Comparison of ENCODE assay signal across 1 cellular context in the genomic region with DNA sequence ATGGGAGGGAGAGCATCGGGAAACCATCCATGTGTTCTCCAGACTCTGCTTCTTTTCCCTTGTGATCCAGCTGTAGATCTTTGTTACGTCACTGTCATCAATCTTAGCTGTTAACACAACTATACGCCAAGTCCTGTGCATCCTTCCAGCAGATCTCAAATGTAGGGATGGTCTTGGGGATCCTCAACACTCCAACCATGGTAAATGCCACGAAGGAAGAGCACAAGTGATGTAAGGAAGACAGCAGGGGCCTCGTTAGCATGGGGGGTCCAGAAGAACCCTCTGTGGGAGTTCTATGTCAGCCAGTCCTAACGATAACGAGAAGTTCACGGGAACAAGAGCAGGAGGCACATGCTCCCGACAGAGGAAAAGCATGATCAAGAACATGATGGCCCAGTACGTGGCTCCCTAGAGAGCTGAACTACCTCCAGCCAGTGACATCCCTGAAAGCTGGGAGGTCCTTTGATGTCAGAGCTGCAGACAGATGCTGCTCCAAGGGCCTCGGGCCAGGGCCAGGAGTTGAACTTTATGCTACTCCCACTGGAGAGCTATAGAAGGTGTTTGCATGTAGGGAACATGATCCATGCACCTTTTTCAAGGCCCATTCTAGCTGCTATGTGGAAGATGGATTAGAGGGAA.
TF ChIP-seq lines count a peak whose summit lies in the region.

No MANE protein-coding gene starts in this region.

TF ChIP-seq in HepG2, 621 proteins besides CTCF, POLR2A, EP300 and RAD21 (continued from another document and continues in another):
- TF ChIP-seq, protein P1, sequence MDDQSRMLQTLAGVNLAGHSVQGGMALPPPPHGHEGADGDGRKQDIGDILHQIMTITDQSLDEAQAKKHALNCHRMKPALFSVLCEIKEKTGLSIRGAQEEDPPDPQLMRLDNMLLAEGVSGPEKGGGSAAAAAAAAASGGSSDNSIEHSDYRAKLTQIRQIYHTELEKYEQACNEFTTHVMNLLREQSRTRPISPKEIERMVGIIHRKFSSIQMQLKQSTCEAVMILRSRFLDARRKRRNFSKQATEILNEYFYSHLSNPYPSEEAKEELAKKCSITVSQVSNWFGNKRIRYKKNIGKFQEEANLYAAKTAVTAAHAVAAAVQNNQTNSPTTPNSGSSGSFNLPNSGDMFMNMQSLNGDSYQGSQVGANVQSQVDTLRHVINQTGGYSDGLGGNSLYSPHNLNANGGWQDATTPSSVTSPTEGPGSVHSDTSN (CRISPR knock-in tag; IDR thresholded peaks at IDR 0.05; ENCODE audit: borderline replicate concordance), result no peak
- peak; percentile 79 for TF ChIP-seq RARA (CRISPR knock-in tag; IDR thresholded peaks at IDR 0.05)
- TF ChIP-seq JUNB (CRISPR knock-in tag; IDR thresholded peaks at IDR 0.05; ENCODE audit: borderline replicate concordance), result no peak
- peak; percentile 45; the same call in 1 of the 2 replicates for TF ChIP-seq ZNF121 (CRISPR knock-in tag; IDR thresholded peaks at IDR 0.05)
- 0 out of 2 replicates have a peak, but pooled peaks have one; percentile 21 for TF ChIP-seq ZNF274 (CRISPR knock-in tag; IDR thresholded peaks at IDR 0.05)
- no peak for TF ChIP-seq ZNF3 (CRISPR knock-in tag; IDR thresholded peaks at IDR 0.05)
- TF ChIP-seq NR2C2 (CRISPR knock-in tag; IDR thresholded peaks at IDR 0.05; ENCODE audit: borderline replicate concordance), result no peak
- 0 out of 2 replicates have a peak, but pooled peaks have one; percentile 31 for TF ChIP-seq ZNF616 (CRISPR knock-in tag; IDR thresholded peaks at IDR 0.05; ENCODE audit: low read depth)
- TF ChIP-seq SMC3 (IDR thresholded peaks at IDR 0.05; ENCODE audit: low read length), result peak; percentile 1; the same call in 1 of the 2 replicates
- TF ChIP-seq ERF (CRISPR knock-in tag; IDR thresholded peaks at IDR 0.05), result peak; percentile 52; the same call in 1 of the 2 replicates
- no peak for TF ChIP-seq ZNF432 (CRISPR knock-in tag; IDR thresholded peaks at IDR 0.05; ENCODE audit: borderline replicate concordance)
- TF ChIP-seq CBFB (CRISPR knock-in tag; IDR thresholded peaks at IDR 0.05), result no peak
- 0 out of 2 replicates have a peak, but pooled peaks have one; percentile 44 for TF ChIP-seq KMT2A (CRISPR knock-in tag; IDR thresholded peaks at IDR 0.05)
- no peak for TF ChIP-seq ZSCAN21 (CRISPR knock-in tag; IDR thresholded peaks at IDR 0.05; ENCODE audit: borderline replicate concordance)
- TF ChIP-seq NCOR1 (IDR thresholded peaks at IDR 0.05; ENCODE audit: borderline replicate concordance, low read length), result peak; percentile 40; the same call in 1 of the 2 replicates
- TF ChIP-seq, protein P2, sequence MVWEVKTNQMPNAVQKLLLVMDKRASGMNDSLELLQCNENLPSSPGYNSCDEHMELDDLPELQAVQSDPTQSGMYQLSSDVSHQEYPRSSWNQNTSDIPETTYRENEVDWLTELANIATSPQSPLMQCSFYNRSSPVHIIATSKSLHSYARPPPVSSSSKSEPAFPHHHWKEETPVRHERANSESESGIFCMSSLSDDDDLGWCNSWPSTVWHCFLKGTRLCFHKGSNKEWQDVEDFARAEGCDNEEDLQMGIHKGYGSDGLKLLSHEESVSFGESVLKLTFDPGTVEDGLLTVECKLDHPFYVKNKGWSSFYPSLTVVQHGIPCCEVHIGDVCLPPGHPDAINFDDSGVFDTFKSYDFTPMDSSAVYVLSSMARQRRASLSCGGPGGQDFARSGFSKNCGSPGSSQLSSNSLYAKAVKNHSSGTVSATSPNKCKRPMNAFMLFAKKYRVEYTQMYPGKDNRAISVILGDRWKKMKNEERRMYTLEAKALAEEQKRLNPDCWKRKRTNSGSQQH (CRISPR knock-in tag; IDR thresholded peaks at IDR 0.05; ENCODE audit: low read depth), result 0 out of 2 replicates have a peak, but pooled peaks have one; percentile 51
- TF ChIP-seq ZBTB38 (CRISPR knock-in tag; IDR thresholded peaks at IDR 0.05), result peak; percentile 80
- TF ChIP-seq ZNF484 (CRISPR knock-in tag; IDR thresholded peaks at IDR 0.05; ENCODE audit: borderline replicate concordance, low read depth), result no peak
- no peak for TF ChIP-seq ZKSCAN1 (IDR thresholded peaks at IDR 0.05; ENCODE audit: low read length)
- TF ChIP-seq, protein P3, sequence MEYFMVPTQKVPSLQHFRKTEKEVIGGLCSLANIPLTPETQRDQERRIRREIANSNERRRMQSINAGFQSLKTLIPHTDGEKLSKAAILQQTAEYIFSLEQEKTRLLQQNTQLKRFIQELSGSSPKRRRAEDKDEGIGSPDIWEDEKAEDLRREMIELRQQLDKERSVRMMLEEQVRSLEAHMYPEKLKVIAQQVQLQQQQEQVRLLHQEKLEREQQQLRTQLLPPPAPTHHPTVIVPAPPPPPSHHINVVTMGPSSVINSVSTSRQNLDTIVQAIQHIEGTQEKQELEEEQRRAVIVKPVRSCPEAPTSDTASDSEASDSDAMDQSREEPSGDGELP (IDR thresholded peaks at IDR 0.05; ENCODE audit: borderline replicate concordance, low read depth), result peak; percentile 57; the same call in 1 of the 2 replicates
- TF ChIP-seq POLR2AphosphoS5 (IDR thresholded peaks at IDR 0.05; ENCODE audit: low read depth, low read length), result no peak
- TF ChIP-seq, protein P4, sequence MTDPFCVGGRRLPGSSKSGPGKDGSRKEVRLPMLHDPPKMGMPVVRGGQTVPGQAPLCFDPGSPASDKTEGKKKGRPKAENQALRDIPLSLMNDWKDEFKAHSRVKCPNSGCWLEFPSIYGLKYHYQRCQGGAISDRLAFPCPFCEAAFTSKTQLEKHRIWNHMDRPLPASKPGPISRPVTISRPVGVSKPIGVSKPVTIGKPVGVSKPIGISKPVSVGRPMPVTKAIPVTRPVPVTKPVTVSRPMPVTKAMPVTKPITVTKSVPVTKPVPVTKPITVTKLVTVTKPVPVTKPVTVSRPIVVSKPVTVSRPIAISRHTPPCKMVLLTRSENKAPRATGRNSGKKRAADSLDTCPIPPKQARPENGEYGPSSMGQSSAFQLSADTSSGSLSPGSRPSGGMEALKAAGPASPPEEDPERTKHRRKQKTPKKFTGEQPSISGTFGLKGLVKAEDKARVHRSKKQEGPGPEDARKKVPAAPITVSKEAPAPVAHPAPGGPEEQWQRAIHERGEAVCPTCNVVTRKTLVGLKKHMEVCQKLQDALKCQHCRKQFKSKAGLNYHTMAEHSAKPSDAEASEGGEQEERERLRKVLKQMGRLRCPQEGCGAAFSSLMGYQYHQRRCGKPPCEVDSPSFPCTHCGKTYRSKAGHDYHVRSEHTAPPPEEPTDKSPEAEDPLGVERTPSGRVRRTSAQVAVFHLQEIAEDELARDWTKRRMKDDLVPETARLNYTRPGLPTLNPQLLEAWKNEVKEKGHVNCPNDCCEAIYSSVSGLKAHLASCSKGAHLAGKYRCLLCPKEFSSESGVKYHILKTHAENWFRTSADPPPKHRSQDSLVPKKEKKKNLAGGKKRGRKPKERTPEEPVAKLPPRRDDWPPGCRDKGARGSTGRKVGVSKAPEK (CRISPR knock-in tag; IDR thresholded peaks at IDR 0.05; ENCODE audit: borderline replicate concordance), result no peak
- no peak for TF ChIP-seq RFX1 (IDR thresholded peaks at IDR 0.05)
- TF ChIP-seq, protein P5, sequence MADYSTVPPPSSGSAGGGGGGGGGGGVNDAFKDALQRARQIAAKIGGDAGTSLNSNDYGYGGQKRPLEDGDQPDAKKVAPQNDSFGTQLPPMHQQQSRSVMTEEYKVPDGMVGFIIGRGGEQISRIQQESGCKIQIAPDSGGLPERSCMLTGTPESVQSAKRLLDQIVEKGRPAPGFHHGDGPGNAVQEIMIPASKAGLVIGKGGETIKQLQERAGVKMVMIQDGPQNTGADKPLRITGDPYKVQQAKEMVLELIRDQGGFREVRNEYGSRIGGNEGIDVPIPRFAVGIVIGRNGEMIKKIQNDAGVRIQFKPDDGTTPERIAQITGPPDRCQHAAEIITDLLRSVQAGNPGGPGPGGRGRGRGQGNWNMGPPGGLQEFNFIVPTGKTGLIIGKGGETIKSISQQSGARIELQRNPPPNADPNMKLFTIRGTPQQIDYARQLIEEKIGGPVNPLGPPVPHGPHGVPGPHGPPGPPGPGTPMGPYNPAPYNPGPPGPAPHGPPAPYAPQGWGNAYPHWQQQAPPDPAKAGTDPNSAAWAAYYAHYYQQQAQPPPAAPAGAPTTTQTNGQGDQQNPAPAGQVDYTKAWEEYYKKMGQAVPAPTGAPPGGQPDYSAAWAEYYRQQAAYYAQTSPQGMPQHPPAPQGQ (CRISPR knock-in tag; IDR thresholded peaks at IDR 0.05; ENCODE audit: borderline replicate concordance), result peak; percentile 70; the same call in 1 of the 2 replicates
- no peak for TF ChIP-seq ZNF468 (CRISPR knock-in tag; IDR thresholded peaks at IDR 0.05)
- no peak for TF ChIP-seq MED8 (CRISPR knock-in tag; IDR thresholded peaks at IDR 0.05; ENCODE audit: insufficient replicate concordance)
- TF ChIP-seq, protein P6, sequence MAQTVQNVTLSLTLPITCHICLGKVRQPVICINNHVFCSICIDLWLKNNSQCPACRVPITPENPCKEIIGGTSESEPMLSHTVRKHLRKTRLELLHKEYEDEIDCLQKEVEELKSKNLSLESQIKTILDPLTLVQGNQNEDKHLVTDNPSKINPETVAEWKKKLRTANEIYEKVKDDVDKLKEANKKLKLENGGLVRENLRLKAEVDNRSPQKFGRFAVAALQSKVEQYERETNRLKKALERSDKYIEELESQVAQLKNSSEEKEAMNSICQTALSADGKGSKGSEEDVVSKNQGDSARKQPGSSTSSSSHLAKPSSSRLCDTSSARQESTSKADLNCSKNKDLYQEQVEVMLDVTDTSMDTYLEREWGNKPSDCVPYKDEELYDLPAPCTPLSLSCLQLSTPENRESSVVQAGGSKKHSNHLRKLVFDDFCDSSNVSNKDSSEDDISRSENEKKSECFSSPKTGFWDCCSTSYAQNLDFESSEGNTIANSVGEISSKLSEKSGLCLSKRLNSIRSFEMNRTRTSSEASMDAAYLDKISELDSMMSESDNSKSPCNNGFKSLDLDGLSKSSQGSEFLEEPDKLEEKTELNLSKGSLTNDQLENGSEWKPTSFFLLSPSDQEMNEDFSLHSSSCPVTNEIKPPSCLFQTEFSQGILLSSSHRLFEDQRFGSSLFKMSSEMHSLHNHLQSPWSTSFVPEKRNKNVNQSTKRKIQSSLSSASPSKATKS (CRISPR knock-in tag; IDR thresholded peaks at IDR 0.05), result no peak
- TF ChIP-seq, protein P7, sequence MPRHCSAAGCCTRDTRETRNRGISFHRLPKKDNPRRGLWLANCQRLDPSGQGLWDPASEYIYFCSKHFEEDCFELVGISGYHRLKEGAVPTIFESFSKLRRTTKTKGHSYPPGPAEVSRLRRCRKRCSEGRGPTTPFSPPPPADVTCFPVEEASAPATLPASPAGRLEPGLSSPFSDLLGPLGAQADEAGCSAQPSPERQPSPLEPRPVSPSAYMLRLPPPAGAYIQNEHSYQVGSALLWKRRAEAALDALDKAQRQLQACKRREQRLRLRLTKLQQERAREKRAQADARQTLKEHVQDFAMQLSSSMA (CRISPR knock-in tag; IDR thresholded peaks at IDR 0.05), result peak; percentile 70; the same call in 1 of the 2 replicates
- TF ChIP-seq ZNF260 (CRISPR knock-in tag; IDR thresholded peaks at IDR 0.05; ENCODE audit: borderline replicate concordance, low read depth), result no peak
- TF ChIP-seq ZNF441 (CRISPR knock-in tag; IDR thresholded peaks at IDR 0.05; ENCODE audit: borderline replicate concordance), result peak; percentile 44; the same call in 1 of the 2 replicates
- TF ChIP-seq FOXO1 (CRISPR knock-in tag; IDR thresholded peaks at IDR 0.05), result 0 out of 2 replicates have a peak, but pooled peaks have one; percentile 36
- TF ChIP-seq SMAD1 (CRISPR knock-in tag; IDR thresholded peaks at IDR 0.05; ENCODE audit: borderline replicate concordance, low read depth), result peak; percentile 47; the same call in 1 of the 2 replicates
- TF ChIP-seq, protein P8, sequence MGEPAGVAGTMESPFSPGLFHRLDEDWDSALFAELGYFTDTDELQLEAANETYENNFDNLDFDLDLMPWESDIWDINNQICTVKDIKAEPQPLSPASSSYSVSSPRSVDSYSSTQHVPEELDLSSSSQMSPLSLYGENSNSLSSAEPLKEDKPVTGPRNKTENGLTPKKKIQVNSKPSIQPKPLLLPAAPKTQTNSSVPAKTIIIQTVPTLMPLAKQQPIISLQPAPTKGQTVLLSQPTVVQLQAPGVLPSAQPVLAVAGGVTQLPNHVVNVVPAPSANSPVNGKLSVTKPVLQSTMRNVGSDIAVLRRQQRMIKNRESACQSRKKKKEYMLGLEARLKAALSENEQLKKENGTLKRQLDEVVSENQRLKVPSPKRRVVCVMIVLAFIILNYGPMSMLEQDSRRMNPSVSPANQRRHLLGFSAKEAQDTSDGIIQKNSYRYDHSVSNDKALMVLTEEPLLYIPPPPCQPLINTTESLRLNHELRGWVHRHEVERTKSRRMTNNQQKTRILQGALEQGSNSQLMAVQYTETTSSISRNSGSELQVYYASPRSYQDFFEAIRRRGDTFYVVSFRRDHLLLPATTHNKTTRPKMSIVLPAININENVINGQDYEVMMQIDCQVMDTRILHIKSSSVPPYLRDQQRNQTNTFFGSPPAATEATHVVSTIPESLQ (CRISPR knock-in tag; conservative IDR thresholded peaks at IDR 0.05), result no peak
- TF ChIP-seq, protein P9, sequence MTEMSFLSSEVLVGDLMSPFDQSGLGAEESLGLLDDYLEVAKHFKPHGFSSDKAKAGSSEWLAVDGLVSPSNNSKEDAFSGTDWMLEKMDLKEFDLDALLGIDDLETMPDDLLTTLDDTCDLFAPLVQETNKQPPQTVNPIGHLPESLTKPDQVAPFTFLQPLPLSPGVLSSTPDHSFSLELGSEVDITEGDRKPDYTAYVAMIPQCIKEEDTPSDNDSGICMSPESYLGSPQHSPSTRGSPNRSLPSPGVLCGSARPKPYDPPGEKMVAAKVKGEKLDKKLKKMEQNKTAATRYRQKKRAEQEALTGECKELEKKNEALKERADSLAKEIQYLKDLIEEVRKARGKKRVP (CRISPR knock-in tag; IDR thresholded peaks at IDR 0.05), result peak in 1 of 2 experiments; percentile 25; a peak in 1 of 4 replicates
- no peak for TF ChIP-seq ZFP36L2 (CRISPR knock-in tag; IDR thresholded peaks at IDR 0.05)
- no peak for TF ChIP-seq TAF1 (CRISPR knock-in tag; IDR thresholded peaks at IDR 0.05)
- TF ChIP-seq U2AF1 (optimal IDR thresholded peaks at IDR 0.05; ENCODE audit: low read depth, low read length), result no peak
- no peak for TF ChIP-seq ZNF816 (CRISPR knock-in tag; IDR thresholded peaks at IDR 0.05; ENCODE audit: borderline replicate concordance)
- TF ChIP-seq, protein P10, sequence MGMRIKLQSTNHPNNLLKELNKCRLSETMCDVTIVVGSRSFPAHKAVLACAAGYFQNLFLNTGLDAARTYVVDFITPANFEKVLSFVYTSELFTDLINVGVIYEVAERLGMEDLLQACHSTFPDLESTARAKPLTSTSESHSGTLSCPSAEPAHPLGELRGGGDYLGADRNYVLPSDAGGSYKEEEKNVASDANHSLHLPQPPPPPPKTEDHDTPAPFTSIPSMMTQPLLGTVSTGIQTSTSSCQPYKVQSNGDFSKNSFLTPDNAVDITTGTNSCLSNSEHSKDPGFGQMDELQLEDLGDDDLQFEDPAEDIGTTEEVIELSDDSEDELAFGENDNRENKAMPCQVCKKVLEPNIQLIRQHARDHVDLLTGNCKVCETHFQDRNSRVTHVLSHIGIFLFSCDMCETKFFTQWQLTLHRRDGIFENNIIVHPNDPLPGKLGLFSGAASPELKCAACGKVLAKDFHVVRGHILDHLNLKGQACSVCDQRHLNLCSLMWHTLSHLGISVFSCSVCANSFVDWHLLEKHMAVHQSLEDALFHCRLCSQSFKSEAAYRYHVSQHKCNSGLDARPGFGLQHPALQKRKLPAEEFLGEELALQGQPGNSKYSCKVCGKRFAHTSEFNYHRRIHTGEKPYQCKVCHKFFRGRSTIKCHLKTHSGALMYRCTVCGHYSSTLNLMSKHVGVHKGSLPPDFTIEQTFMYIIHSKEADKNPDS (CRISPR knock-in tag; IDR thresholded peaks at IDR 0.05), result no peak
- TF ChIP-seq HIVEP1 (CRISPR knock-in tag; IDR thresholded peaks at IDR 0.05), result no peak
